Comparison of ENCODE assay signal across 8 cellular contexts in genomic region chr7:108003591-108003935, GRCh38. TPM values are rescaled to one million over a fixed set of nuclear protein-coding genes. Genes with fewer than 3 reads are reported as not detected.
DNase-seq lines count a peak whose midpoint lies in the region; ATAC-seq and TF ChIP-seq lines count a peak whose summit lies in the region.

No MANE protein-coding gene starts in this region.

- POLR2A ChIA-PET in AG04450 (lab: Yijun Ruan, JAX): interaction anchor here (0.6 to 2.5 kb wide), 4 partner anchors 11 to 143 kb away, joined by 3 to 9 read pairs (median 4); no protein-coding TSS in a partner anchor

- H3K36me3 ChIP-seq in MM.1S (replicated peaks; ENCODE audit: insufficient read depth, low read length): no peaks in the 10 kb centered on the region
- H3K36me3 ChIP-seq in endodermal cell (ENCODE audit: control insufficient read depth, insufficient read depth, low read length): peaks cover 25% of the 10 kb centered on the region

- peak overlapping the region; percentile 88 for H3K4me3 Mint-ChIP-seq in endodermal cell
- H3K4me3 Mint-ChIP-seq in nephron: peak overlapping the region; percentile 80 to 96 (median 83)

- H3K27ac Mint-ChIP-seq in endodermal cell: no peak overlapping the region
- H3K27ac Mint-ChIP-seq in nephron: peak overlapping the region; percentile 91 to 97 (median 93)

- H3K4me1 Mint-ChIP-seq in endodermal cell: peaks cover 20% of the 10 kb centered on the region
- peaks cover 40% of the 10 kb centered on the region for H3K4me1 Mint-ChIP-seq in nephron

- H3K36me3 Mint-ChIP-seq in endodermal cell (ENCODE audit: low read depth): peaks cover 16% of the 10 kb centered on the region
- H3K36me3 Mint-ChIP-seq in nephron (ENCODE audit: low read depth): peaks cover 10% of the 10 kb centered on the region

- H3K9me3 Mint-ChIP-seq in endodermal cell (no peaks in the 10 kb centered on the region), nephron (no peaks in the 10 kb centered on the region)

- H3F3A ChIP-seq in MM.1S (ENCODE audit: insufficient read depth, low read length): no peaks in the 10 kb centered on the region

- WGBS in endodermal cell (ENCODE audit: insufficient coverage in 1 of 2, insufficient read length in 1 of 2), 2 experiments: 5 to 37% methylated on average over 5 to 15 of the region's 15 CpGs

- peak overlapping the region; percentile 84 for H3K4me3 ChIP-seq in AG04450 (ENCODE audit: low read depth, low read length)
- H3K4me3 ChIP-seq in MM.1S (ENCODE audit: low read length): no peak overlapping the region; the same call in 1 of the 2 replicates
- peak overlapping the region; percentile 90 for H3K4me3 ChIP-seq in endodermal cell (ENCODE audit: low read length)

- no peak for ATAC-seq in GM21447 (IDR thresholded peaks at IDR 0.05; ENCODE audit: unreplicated experiment)

- CTCF ChIA-PET in AG04450 (lab: Charles Lee): interaction anchor here (0.6 to 2.7 kb wide), 6 partner anchors 10 to 142 kb away, joined by 3 to 24 read pairs (median 4); no protein-coding TSS in a partner anchor

- H3K4me2 ChIP-seq in MM.1S (ENCODE audit: low read depth, low read length): peak overlapping the region; percentile 56; the same call in 1 of the 2 replicates

- no peak for TF ChIP-seq CTCF in AG04450 (IDR thresholded peaks at IDR 0.05; ENCODE audit: low read depth, low read length)
- TF ChIP-seq CTCF in MM.1S (IDR thresholded peaks at IDR 0.05; ENCODE audit: low read length): no peak
- no peak for TF ChIP-seq CTCF in endodermal cell (conservative IDR thresholded peaks at IDR 0.05)
- TF ChIP-seq CTCF in nephron (IDR thresholded peaks at IDR 0.05; ENCODE audit: unreplicated experiment in 3 of 3): no peak

- H3K27ac ChIP-seq in AG04450 (ENCODE audit: low read depth, low read length) (no peak overlapping the region), MM.1S (ENCODE audit: low read length) (no peak overlapping the region), endodermal cell (ENCODE audit: low read depth, low read length) (no peak overlapping the region)

- no peak overlapping the region for H2AFZ ChIP-seq in MM.1S (ENCODE audit: low read length)

- DNase-seq in AG04450 (ENCODE audit: low read depth, low spot score) (no peak), MM.1S (no peak), endodermal cell (no peak), NCI-H1092 (lab: John Stamatoyannopoulos, UW) (no peak), superior temporal gyrus (ENCODE audit: extremely low spot score) (no peak), AG08395 (ENCODE audit: low spot score) (no peak)

- no peaks in the 10 kb centered on the region for H3K9me2 ChIP-seq in MM.1S (replicated peaks; ENCODE audit: insufficient read depth, low read length)

- no peaks in the 10 kb centered on the region for H3K79me2 ChIP-seq in MM.1S (ENCODE audit: low read length)

- H3K27me3 ChIP-seq in AG04450 (ENCODE audit: control insufficient read depth, insufficient read depth, low read length): no peaks in the 10 kb centered on the region
- 0 out of 2 replicates have a peak, but pooled peaks cover 3% of the 10 kb centered on the region for H3K27me3 ChIP-seq in MM.1S (replicated peaks; ENCODE audit: insufficient read depth, low read length)
- peaks cover 45% of the 10 kb centered on the region for H3K27me3 ChIP-seq in endodermal cell (ENCODE audit: control insufficient read depth, insufficient read depth, low read length, poor library complexity, severe bottlenecking)

- H3K27me3 Mint-ChIP-seq in endodermal cell (ENCODE audit: insufficient read depth) (peaks cover 59% of the 10 kb centered on the region), nephron (ENCODE audit: low read depth) (peaks cover 61% of the 10 kb centered on the region)

- H3K9ac ChIP-seq in MM.1S (ENCODE audit: low read length) (no peak overlapping the region), endodermal cell (ENCODE audit: extremely low read depth, low read length, poor library complexity, severe bottlenecking) (peak overlapping the region; percentile 88)

- no peaks in the 10 kb centered on the region for H4K20me1 ChIP-seq in MM.1S (ENCODE audit: insufficient read depth, low read length)

- H3K9me3 ChIP-seq in AG04450 (ENCODE audit: control insufficient read depth, insufficient read depth, low read length): peaks cover 7% of the 10 kb centered on the region; the same call in 1 of the 2 replicates
- H3K9me3 ChIP-seq in MM.1S (replicated peaks; ENCODE audit: insufficient read depth, low read length): no peaks in the 10 kb centered on the region
- no peaks in the 10 kb centered on the region for H3K9me3 ChIP-seq in endodermal cell (ENCODE audit: control insufficient read depth, low read length)

- H3K4me1 ChIP-seq in MM.1S (ENCODE audit: low read length): no peaks in the 10 kb centered on the region
- H3K4me1 ChIP-seq in endodermal cell (ENCODE audit: control insufficient read depth, insufficient read depth, low read length): peaks cover 6% of the 10 kb centered on the region

RNA-seq across cellular contexts. Expression of gene LAMB1, which starts 0.6 kb away (rescaled TPM):
- 266 and 290 TPM in 2 replicates for polyA plus RNA-seq in AG04450 (2011; rRNA removed)
- 418 and 582 TPM in 2 replicates for polyA minus RNA-seq in AG04450 (2011; rRNA and poly(A)+ RNA removed)
- 100 to 1,000 TPM; 192 to 209 TPM for total RNA-seq in endodermal cell
- polyA plus RNA-seq in endodermal cell (2013, experiment 1 of 2): 98.4 TPM
- polyA plus RNA-seq in endodermal cell (2013, experiment 2 of 2): 115 TPM
